In genomic region chr18:10985689-10986088, GRCh38 we compare ENCODE assay signal across 7 cellular contexts.
"Had no signal": no experiment of that assay in that cellular context is flagged by ENCODE, and none has a peak within 500 bp of the region (broad histone marks: within the 10 kb centered on the region; RNA-seq: fewer than 3 reads in every experiment).

No MANE protein-coding gene starts in this region.

- H3K4me3 ChIP-seq: K562 had no signal

- DNase-seq: IMR-90, KBM-7, KG1 had no signal

- ATAC-seq: K562 had no signal

- H3K9ac ChIP-seq: KMS-11 had no signal

- H3K4me2 ChIP-seq: KMS-11 had no signal

- FAIRE-seq: HTR-8/SVneo, K562 had no signal

- H3K27ac ChIP-seq: HL-60, KMS-11 had no signal
